In the genomic region with DNA sequence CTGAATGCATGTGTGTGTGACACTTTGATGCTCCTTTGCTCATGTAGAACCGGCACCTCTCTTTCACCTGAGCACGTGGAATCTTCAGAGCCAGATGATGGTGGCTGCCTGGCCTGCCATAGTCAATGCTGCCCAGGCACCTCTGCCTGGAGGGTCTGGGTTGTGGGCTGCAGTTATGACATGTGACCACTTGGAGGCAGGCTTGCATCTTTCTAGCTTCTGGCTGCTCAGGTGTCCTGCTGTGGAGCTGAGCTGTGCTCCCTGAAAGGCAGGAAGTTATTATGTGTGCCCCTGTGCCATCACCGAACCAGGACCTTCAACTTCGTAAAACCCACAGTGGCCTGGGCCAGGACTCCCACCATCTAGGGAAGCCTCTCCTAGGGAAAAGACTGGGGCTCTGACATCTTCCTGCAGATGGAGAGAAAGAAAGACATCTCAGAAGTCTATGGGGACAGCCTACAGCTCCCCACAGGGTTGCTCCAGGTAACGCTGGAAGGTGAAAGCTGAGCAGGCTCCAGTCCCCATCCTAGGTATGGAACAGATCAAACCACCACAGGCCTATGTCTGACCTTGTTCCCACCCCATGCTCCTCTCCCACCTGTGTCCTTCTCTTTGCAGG, we compare ENCODE assay signal across 1 cellular context.
TF ChIP-seq lines count a peak whose summit lies in the region.

No MANE protein-coding gene starts in this region.

TF ChIP-seq in IMR-90, 13 proteins besides CTCF, POLR2A, EP300 and RAD21:
- TF ChIP-seq CEBPB (IDR thresholded peaks at IDR 0.05; ENCODE audit: low read depth, low read length): no peak
- TF ChIP-seq SMC3 (IDR thresholded peaks at IDR 0.05; ENCODE audit: low read depth, low read length): peak; percentile 80
- TF ChIP-seq, protein P1, sequence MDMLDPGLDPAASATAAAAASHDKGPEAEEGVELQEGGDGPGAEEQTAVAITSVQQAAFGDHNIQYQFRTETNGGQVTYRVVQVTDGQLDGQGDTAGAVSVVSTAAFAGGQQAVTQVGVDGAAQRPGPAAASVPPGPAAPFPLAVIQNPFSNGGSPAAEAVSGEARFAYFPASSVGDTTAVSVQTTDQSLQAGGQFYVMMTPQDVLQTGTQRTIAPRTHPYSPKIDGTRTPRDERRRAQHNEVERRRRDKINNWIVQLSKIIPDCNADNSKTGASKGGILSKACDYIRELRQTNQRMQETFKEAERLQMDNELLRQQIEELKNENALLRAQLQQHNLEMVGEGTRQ (IDR thresholded peaks at IDR 0.05; ENCODE audit: low read depth, low read length): peak; percentile 56; the same call in 1 of the 2 replicates
- TF ChIP-seq RFX5 (IDR thresholded peaks at IDR 0.05; ENCODE audit: low read depth, low read length): no peak
